21 cellular contexts compared by ENCODE assay signal in the genomic region with DNA sequence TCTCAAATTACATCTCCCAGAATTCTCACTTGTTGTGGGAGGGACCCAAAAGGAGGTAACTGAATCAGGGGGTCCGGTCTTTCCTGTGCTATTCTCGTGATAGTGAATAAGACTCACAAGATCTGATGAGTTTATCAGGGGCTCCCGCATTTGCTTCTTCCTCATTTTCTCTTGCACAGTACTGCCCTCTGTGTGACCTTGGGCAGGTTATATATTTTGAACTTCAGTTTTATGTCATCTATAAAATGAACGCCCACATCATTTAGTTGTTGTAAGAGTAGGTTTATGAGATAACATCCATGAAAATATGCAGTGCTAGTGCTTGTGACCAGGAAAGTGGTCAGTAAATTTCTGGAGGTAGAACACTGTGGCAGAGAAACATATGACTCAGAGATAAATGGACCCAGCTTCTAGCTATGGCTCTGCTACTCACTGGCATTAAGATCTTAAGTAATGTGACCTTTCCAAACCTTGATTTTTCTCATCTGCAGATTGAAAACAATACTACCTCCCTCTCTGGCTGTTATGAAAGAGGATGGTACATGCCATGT. TPM values are rescaled to one million over a fixed set of nuclear protein-coding genes. Genes with fewer than 3 reads are reported as not detected.
DNase-seq lines count a peak whose midpoint lies in the region; ATAC-seq and TF ChIP-seq lines count a peak whose summit lies in the region.
"Had no signal": no experiment of that assay in that cellular context is flagged by ENCODE, and none has a peak within 500 bp of the region (broad histone marks: within the 10 kb centered on the region; RNA-seq: fewer than 3 reads in every experiment).

No MANE protein-coding gene starts in this region.

- H4K8ac ChIP-seq in mesendoderm (ENCODE audit: low read depth, low read length): no peak overlapping the region

- no peaks in the 10 kb centered on the region for H3K9me2 ChIP-seq in SK-N-SH

- H3K23ac ChIP-seq in mesendoderm (ENCODE audit: low read length): no peak overlapping the region

- H3K4me1 ChIP-seq in SK-N-SH (ENCODE audit: control insufficient read depth in 1 of 2, insufficient read depth in 2 of 2, low read depth in 1 of 2, low read length in 1 of 2): no peaks in the 10 kb centered on the region
- peaks cover 0 to 11% of the 10 kb centered on the region in 2 donors for H3K4me1 ChIP-seq in mucosa of rectum (ENCODE audit: control insufficient read depth in 2 of 2, insufficient read depth in 2 of 2, low read length in 2 of 2)
- H3K4me1 ChIP-seq in mesendoderm (ENCODE audit: control insufficient read depth, low read depth, low read length): no peaks in the 10 kb centered on the region

- H2BK15ac ChIP-seq in mesendoderm (replicated peaks; ENCODE audit: low read depth): no peak overlapping the region

- no peak overlapping the region for H3K27ac Mint-ChIP-seq in endothelial cell (ENCODE audit: unreplicated experiment)
- no peak overlapping the region for H3K27ac Mint-ChIP-seq in naive thymus-derived CD8-positive, alpha-beta T cell
- H3K27ac Mint-ChIP-seq: IgD-negative memory B cell had no signal

- H3K4me2 ChIP-seq in SK-N-SH (no peak overlapping the region), mesendoderm (ENCODE audit: low read length) (no peak overlapping the region)

- H3K18ac ChIP-seq in mesendoderm (ENCODE audit: low read length): no peak overlapping the region

- H4K5ac ChIP-seq in mesendoderm (ENCODE audit: low read length): no peak overlapping the region

- TF ChIP-seq EP300 in SK-N-SH (IDR thresholded peaks at IDR 0.05; ENCODE audit: borderline replicate concordance in 1 of 2, low read depth in 1 of 2, low read length in 1 of 2): no peak

- no peak for ATAC-seq in SK-N-SH treated with all-trans-retinoic acid at 6 μM for 48 hours
- no peak for ATAC-seq in esophagus mucosa
- ATAC-seq in naive thymus-derived CD8-positive, alpha-beta T cell: no peak
- ATAC-seq: Panc1 had no signal

- peaks cover 67 to 83% of the 10 kb centered on the region in 2 experiments for H3K36me3 ChIP-seq in SK-N-SH (replicated peaks in 1 of 2; ENCODE audit: control insufficient read depth in 1 of 2, insufficient read depth in 2 of 2, low read length in 1 of 2)
- H3K36me3 ChIP-seq in mucosa of rectum (ENCODE audit: control insufficient read depth in 2 of 2, insufficient read depth in 2 of 2, low read length in 2 of 2): peaks cover 3 to 9% of the 10 kb centered on the region in 2 donors
- peaks cover 12% of the 10 kb centered on the region for H3K36me3 ChIP-seq in mesendoderm (ENCODE audit: control insufficient read depth, insufficient read depth, low read length)

- H2AFZ ChIP-seq in SK-N-SH (ENCODE audit: low read depth): no peak overlapping the region

- no peak for TF ChIP-seq RAD21 in SK-N-SH (IDR thresholded peaks at IDR 0.05; ENCODE audit: low read length)

- no peaks in the 10 kb centered on the region for H3F3A ChIP-seq in SK-N-SH (replicated peaks; ENCODE audit: insufficient read depth)

- H2AK5ac ChIP-seq in mesendoderm (ENCODE audit: low read length): no peak overlapping the region

- TF ChIP-seq CTCF in SK-N-SH (IDR thresholded peaks at IDR 0.05) (no peak), endothelial cell (IDR thresholded peaks at IDR 0.05; ENCODE audit: unreplicated experiment) (no peak)

- CTCF ChIA-PET in SK-N-SH (lab: Yijun Ruan, JAX): interaction anchor here (1.0 to 5.0 kb wide), 6 partner anchors 12 to 117 kb away, joined by 4 to 34 read pairs (median 4); no protein-coding TSS in a partner anchor

- H3K9me3 Mint-ChIP-seq in endothelial cell (ENCODE audit: unreplicated experiment): no peaks in the 10 kb centered on the region
- H3K9me3 Mint-ChIP-seq in naive thymus-derived CD8-positive, alpha-beta T cell: no peaks in the 10 kb centered on the region
- H3K9me3 Mint-ChIP-seq: CD8-positive, alpha-beta memory T cell; IgD-negative memory B cell had no signal

- H3K4me3 ChIP-seq in SK-N-SH (ENCODE audit: low read depth in 2 of 2, low read length in 1 of 2) (no peak overlapping the region), mucosa of rectum (ENCODE audit: low read length in 2 of 2) (no peak overlapping the region), mesendoderm (ENCODE audit: low read length) (no peak overlapping the region)

- H4K20me1 ChIP-seq in SK-N-SH (ENCODE audit: insufficient read depth): no peaks in the 10 kb centered on the region

- 95% methylated on average over 4 of the region's 4 CpGs for WGBS in SK-N-SH (ENCODE audit: low lambda C conversion rate)
- no CpG with 5 or more reads among the region's 4 CpGs for WGBS in mesendoderm (ENCODE audit: extremely low coverage, insufficient coverage, low lambda C conversion rate)

- H3K56ac ChIP-seq in mesendoderm (ENCODE audit: low read length): no peak overlapping the region

- no peaks in the 10 kb centered on the region for H3K9me3 ChIP-seq in SK-N-SH
- H3K9me3 ChIP-seq in mucosa of rectum (ENCODE audit: control insufficient read depth in 2 of 2, low read length in 2 of 2): no peaks in the 10 kb centered on the region

- no peaks in the 10 kb centered on the region for H3K79me1 ChIP-seq in mesendoderm (ENCODE audit: low read length)

- H3K9ac ChIP-seq in SK-N-SH (no peak overlapping the region), mucosa of rectum (ENCODE audit: low read depth in 1 of 2, low read length in 2 of 2) (no peak overlapping the region), mesendoderm (ENCODE audit: low read length) (no peak overlapping the region)

- no peaks in the 10 kb centered on the region for H3K4me1 Mint-ChIP-seq in endothelial cell (ENCODE audit: unreplicated experiment)
- no peaks in the 10 kb centered on the region for H3K4me1 Mint-ChIP-seq in naive thymus-derived CD8-positive, alpha-beta T cell
- H3K4me1 Mint-ChIP-seq: CD8-positive, alpha-beta memory T cell had no signal

- H3K36me3 Mint-ChIP-seq in endothelial cell (ENCODE audit: low read depth, unreplicated experiment): peaks cover 40% of the 10 kb centered on the region
- peaks cover 0 to 48% (median 14%) of the 10 kb centered on the region in 3 donors for H3K36me3 Mint-ChIP-seq in naive thymus-derived CD8-positive, alpha-beta T cell
- H3K36me3 Mint-ChIP-seq: CD8-positive, alpha-beta memory T cell had no signal

- peaks cover 2% of the 10 kb centered on the region for H3K27me3 Mint-ChIP-seq in endothelial cell (ENCODE audit: unreplicated experiment)
- H3K27me3 Mint-ChIP-seq in naive thymus-derived CD8-positive, alpha-beta T cell: peaks cover 0 to 2% (median 0%) of the 10 kb centered on the region in 5 donors
- H3K27me3 Mint-ChIP-seq: IgD-negative memory B cell had no signal

- no peak overlapping the region for H3K4ac ChIP-seq in mesendoderm (ENCODE audit: low read depth, low read length)

- no peak for DNase-seq in SK-N-SH
- DNase-seq in OCI-M1 (lab: John Stamatoyannopoulos, UW): peak; percentile 44
- DNase-seq in endothelial cell (ENCODE audit: low spot score): no peak
- DNase-seq in mesendoderm: no peak
- DNase-seq in naive thymus-derived CD8-positive, alpha-beta T cell: no peak
- DNase-seq: 8988T; Calu3; CD8-positive, alpha-beta memory T cell; GF-D8; Karpas-422; NCI-H1092 treated with DMSO at 0.1 percent for 48 hours; NCI-H1436 treated with DMSO at 0.1 percent for 48 hours; NCI-H1930; NCI-H510A treated with DMSO at 0.1 percent for 48 hours; NCI-H748 treated with DMSO at 0.1 percent for 48 hours had no signal

- POLR2A ChIA-PET in SK-N-SH (lab: Yijun Ruan, JAX): no interaction called here
- POLR2A ChIA-PET in naive thymus-derived CD8-positive, alpha-beta T cell (lab: Charles Lee): no interaction called here

- no peak overlapping the region for H2BK5ac ChIP-seq in mesendoderm (ENCODE audit: low read length)

- H3K79me2 ChIP-seq in SK-N-SH (ENCODE audit: insufficient read depth): no peaks in the 10 kb centered on the region
- no peaks in the 10 kb centered on the region for H3K79me2 ChIP-seq in mesendoderm (ENCODE audit: control insufficient read depth, insufficient read depth, low read length)

- H3K4me3 Mint-ChIP-seq in endothelial cell (ENCODE audit: unreplicated experiment): peak overlapping the region; percentile 42
- H3K4me3 Mint-ChIP-seq in naive thymus-derived CD8-positive, alpha-beta T cell: no peak overlapping the region
- H3K4me3 Mint-ChIP-seq: CD8-positive, alpha-beta memory T cell; IgD-negative memory B cell had no signal

- H2BK120ac ChIP-seq in mesendoderm (ENCODE audit: low read depth, low read length): no peak overlapping the region

- H3K27me3 ChIP-seq in SK-N-SH (ENCODE audit: insufficient read depth) (no peaks in the 10 kb centered on the region), mucosa of rectum (ENCODE audit: control insufficient read depth in 2 of 2, insufficient read depth in 2 of 2, low read length in 2 of 2) (no peaks in the 10 kb centered on the region), mesendoderm (ENCODE audit: insufficient read depth, low read length, poor library complexity) (no peaks in the 10 kb centered on the region)

- H3K27ac ChIP-seq in SK-N-SH (ENCODE audit: low read depth in 2 of 2, low read length in 1 of 2) (no peak overlapping the region), mucosa of rectum (ENCODE audit: low read depth in 2 of 2, low read length in 2 of 2) (peak overlapping the region; percentile 4 to 65), mesendoderm (ENCODE audit: low read depth, low read length) (no peak overlapping the region)
- H3K27ac ChIP-seq: C4-2B had no signal

TF ChIP-seq in SK-N-SH treated with all-trans-retinoic acid at 6 μM for 48 hours, 23 proteins besides CTCF, POLR2A, EP300 and RAD21:
- TF ChIP-seq ZFP30 (CRISPR knock-in tag; IDR thresholded peaks at IDR 0.05) (no peak), ZNF70 (CRISPR knock-in tag; IDR thresholded peaks at IDR 0.05) (peak; percentile 68)

TF ChIP-seq in SK-N-SH, 30 proteins besides CTCF, POLR2A, EP300 and RAD21 (continues in another document):
- TF ChIP-seq, protein P1, sequence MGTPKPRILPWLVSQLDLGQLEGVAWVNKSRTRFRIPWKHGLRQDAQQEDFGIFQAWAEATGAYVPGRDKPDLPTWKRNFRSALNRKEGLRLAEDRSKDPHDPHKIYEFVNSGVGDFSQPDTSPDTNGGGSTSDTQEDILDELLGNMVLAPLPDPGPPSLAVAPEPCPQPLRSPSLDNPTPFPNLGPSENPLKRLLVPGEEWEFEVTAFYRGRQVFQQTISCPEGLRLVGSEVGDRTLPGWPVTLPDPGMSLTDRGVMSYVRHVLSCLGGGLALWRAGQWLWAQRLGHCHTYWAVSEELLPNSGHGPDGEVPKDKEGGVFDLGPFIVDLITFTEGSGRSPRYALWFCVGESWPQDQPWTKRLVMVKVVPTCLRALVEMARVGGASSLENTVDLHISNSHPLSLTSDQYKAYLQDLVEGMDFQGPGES (IDR thresholded peaks at IDR 0.05; ENCODE audit: low read depth, low read length): no peak
- no peak for TF ChIP-seq TEAD4 (IDR thresholded peaks at IDR 0.05; ENCODE audit: borderline replicate concordance, insufficient read depth)
- TF ChIP-seq TAF1 (IDR thresholded peaks at IDR 0.05; ENCODE audit: borderline replicate concordance, low read depth, low read length): no peak

RNA-seq across cellular contexts. Expression of a gene that starts 44.3 kb away (rescaled TPM):
- 64.3 and 87.0 TPM in 2 replicates for polyA plus RNA-seq in SK-N-SH (2012; rRNA removed)
- 73.1 and 82.6 TPM in 2 replicates for polyA plus RNA-seq in SK-N-SH (2012; cell fraction: cytosol; rRNA removed)
- 40.8 and 67.2 TPM in 2 replicates for polyA plus RNA-seq in SK-N-SH (2012; cell fraction: nucleus; rRNA removed)
- total RNA-seq in endothelial cell (ENCODE audit: unreplicated experiment) (64.4 TPM), esophagus mucosa (20.3 TPM)
- 65.6 TPM for polyA plus RNA-seq in mesendoderm (2013, experiment 1 of 2)
- 67.9 TPM for polyA plus RNA-seq in mesendoderm (2013, experiment 2 of 2)
- total RNA-seq in naive thymus-derived CD8-positive, alpha-beta T cell: 10 to 100 TPM; 16.3 to 17.3 TPM
- 10 to 100 TPM in 1 of 3 donors, 1 to 10 TPM in 2; 8.3 to 13.7 (median 9.2) TPM for polyA plus RNA-seq in naive thymus-derived CD8-positive, alpha-beta T cell

Comparison
In these comparisons a context has a peak if more than half of its experiments do, and no peak if none do; other contexts are left out.
1. H3K27ac ChIP-seq: peak in mucosa of rectum (2 of 2); none in SK-N-SH (0 of 2) and mesendoderm (single experiment).